In the genomic region with DNA sequence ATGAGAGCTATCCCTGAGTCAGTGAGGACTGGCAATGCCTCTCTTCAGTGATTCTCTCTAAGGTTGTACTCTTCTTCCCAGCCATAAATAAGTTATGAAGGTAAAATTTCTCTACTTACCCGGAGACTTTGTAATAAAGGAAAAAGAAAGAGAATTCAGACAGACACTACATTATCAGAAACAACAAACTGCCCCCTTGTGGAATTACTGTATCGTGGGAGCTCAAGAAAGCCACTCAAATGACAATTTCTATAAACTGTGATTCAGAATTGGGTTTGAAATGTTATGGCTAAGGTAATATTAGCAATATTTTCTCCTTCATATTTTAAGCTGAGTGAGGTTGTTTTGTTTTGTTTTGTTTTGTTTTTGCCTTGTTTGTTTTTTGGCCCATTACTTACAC, we compare ENCODE assay signal across 10 cellular contexts.
DNase-seq lines count a peak whose midpoint lies in the region; ATAC-seq and TF ChIP-seq lines count a peak whose summit lies in the region.
"Had no signal": no experiment of that assay in that cellular context is flagged by ENCODE, and none has a peak within 500 bp of the region (broad histone marks: within the 10 kb centered on the region; RNA-seq: fewer than 3 reads in every experiment).

No MANE protein-coding gene starts in this region.

- H3K9me3 ChIP-seq in smooth muscle cell (replicated peaks; ENCODE audit: low read depth) = no peaks in the 10 kb centered on the region
- H3K9me3 ChIP-seq in mucosa of descending colon = no peaks in the 10 kb centered on the region
- H3K9me3 ChIP-seq: Peyer's patch had no signal

- no peaks in the 10 kb centered on the region for H3K9me3 Mint-ChIP-seq in activated CD8-positive, alpha-beta T cell treated with anti-CD3 and anti-CD28 coated beads for 36 hours
- no peaks in the 10 kb centered on the region for H3K9me3 Mint-ChIP-seq in activated CD8-positive, alpha-beta T cell treated with anti-CD3 and anti-CD28 coated beads, Interleukin-2, amount 10 ng/mL, durations not matched to agents 7 days and 5 days (ENCODE audit: insufficient read depth)

- H3K27ac Mint-ChIP-seq in activated CD8-positive, alpha-beta T cell treated with anti-CD3 and anti-CD28 coated beads for 36 hours = no peak overlapping the region
- H3K27ac Mint-ChIP-seq in activated CD8-positive, alpha-beta T cell treated with anti-CD3 and anti-CD28 coated beads, Interleukin-2, amount 10 ng/mL, durations not matched to agents 7 days and 5 days = no peak overlapping the region
- H3K27ac Mint-ChIP-seq: effector memory CD8-positive, alpha-beta T cell had no signal

- H3K79me2 ChIP-seq in smooth muscle cell (ENCODE audit: low read depth) = no peaks in the 10 kb centered on the region

- no peak overlapping the region for H3K4me3 Mint-ChIP-seq in activated CD8-positive, alpha-beta T cell treated with anti-CD3 and anti-CD28 coated beads for 36 hours
- no peak overlapping the region for H3K4me3 Mint-ChIP-seq in activated CD8-positive, alpha-beta T cell treated with anti-CD3 and anti-CD28 coated beads, Interleukin-2, amount 10 ng/mL, durations not matched to agents 7 days and 5 days
- H3K4me3 Mint-ChIP-seq: effector memory CD8-positive, alpha-beta T cell had no signal

- no peak for ATAC-seq in activated CD8-positive, alpha-beta T cell treated with anti-CD3 and anti-CD28 coated beads for 36 hours
- no peak for ATAC-seq in activated CD8-positive, alpha-beta T cell treated with anti-CD3 and anti-CD28 coated beads, Interleukin-2, amount 10 ng/mL, durations not matched to agents 7 days and 5 days
- ATAC-seq in HG02610 (IDR thresholded peaks at IDR 0.05; ENCODE audit: unreplicated experiment) (no peak), mucosa of descending colon (no peak)
- ATAC-seq: effector memory CD8-positive, alpha-beta T cell had no signal

- DNase-seq in activated CD8-positive, alpha-beta T cell treated with anti-CD3 and anti-CD28 coated beads for 36 hours = no peak
- DNase-seq in activated CD8-positive, alpha-beta T cell treated with anti-CD3 and anti-CD28 coated beads, Interleukin-2, amount 10 ng/mL, durations not matched to agents 7 days and 5 days = no peak
- peak; percentile 34 for DNase-seq in LHCN-M2 (ENCODE audit: low read depth)
- peak; percentile 62 for DNase-seq in choroid plexus epithelial cell (ENCODE audit: low read depth)
- no peak for DNase-seq in smooth muscle cell (lab: John Stamatoyannopoulos, UW; ENCODE audit: unreplicated experiment)
- DNase-seq in ureter (ENCODE audit: low spot score) = no peak
- DNase-seq in mucosa of descending colon = no peak
- DNase-seq: effector memory CD8-positive, alpha-beta T cell; Peyer's patch had no signal

- no peaks in the 10 kb centered on the region for H3K36me3 Mint-ChIP-seq in activated CD8-positive, alpha-beta T cell treated with anti-CD3 and anti-CD28 coated beads for 36 hours (ENCODE audit: low read depth)
- H3K36me3 Mint-ChIP-seq in activated CD8-positive, alpha-beta T cell treated with anti-CD3 and anti-CD28 coated beads, Interleukin-2, amount 10 ng/mL, durations not matched to agents 7 days and 5 days (ENCODE audit: low read depth) = peaks cover 2% of the 10 kb centered on the region

- H3K36me3 ChIP-seq in smooth muscle cell (ENCODE audit: low read depth) = no peaks in the 10 kb centered on the region
- no peaks in the 10 kb centered on the region for H3K36me3 ChIP-seq in mucosa of descending colon (ENCODE audit: low read depth)
- H3K36me3 ChIP-seq: Peyer's patch had no signal

- POLR2A ChIA-PET in activated CD8-positive, alpha-beta T cell treated with anti-CD3 and anti-CD28 coated beads for 36 hours (lab: Charles Lee) = interaction anchor here (1.1 kb wide), 1 partner anchor 10 kb away, joined by 3 read pairs; no protein-coding TSS in a partner anchor
- POLR2A ChIA-PET in activated CD8-positive, alpha-beta T cell treated with anti-CD3 and anti-CD28 coated beads, Interleukin-2, amount 10 ng/mL, durations not matched to agents 7 days and 5 days (lab: Charles Lee) = no interaction called here

- H2AFZ ChIP-seq in smooth muscle cell (ENCODE audit: low read depth) = no peak overlapping the region

- H3K9ac ChIP-seq in smooth muscle cell (ENCODE audit: low read depth) = no peak overlapping the region

- no peaks in the 10 kb centered on the region for H3K4me1 Mint-ChIP-seq in activated CD8-positive, alpha-beta T cell treated with anti-CD3 and anti-CD28 coated beads for 36 hours (ENCODE audit: low read depth)
- no peaks in the 10 kb centered on the region for H3K4me1 Mint-ChIP-seq in activated CD8-positive, alpha-beta T cell treated with anti-CD3 and anti-CD28 coated beads, Interleukin-2, amount 10 ng/mL, durations not matched to agents 7 days and 5 days (ENCODE audit: low read depth)

- intact Hi-C loops in activated CD8-positive, alpha-beta T cell treated with anti-CD3 and anti-CD28 coated beads for 36 hours (cut with micrococcal nuclease) = no loop called here
- intact Hi-C loops in mucosa of descending colon (cut with DNase I, micrococcal nuclease) = no loop called here

- WGBS in smooth muscle cell (ENCODE audit: low lambda C conversion rate) = 77% methylated on average over 2 of the region's 2 CpGs

- no peak overlapping the region for H3K27ac ChIP-seq in smooth muscle cell (ENCODE audit: low read depth)
- H3K27ac ChIP-seq: Peyer's patch had no signal

- H3K4me3 ChIP-seq in choroid plexus epithelial cell (ENCODE audit: low read depth, low read length) (no peak overlapping the region), smooth muscle cell (no peak overlapping the region), mucosa of descending colon (no peak overlapping the region)
- H3K4me3 ChIP-seq: Peyer's patch had no signal

- peak; percentile 32 for TF ChIP-seq CTCF in activated CD8-positive, alpha-beta T cell treated with anti-CD3 and anti-CD28 coated beads for 36 hours (IDR thresholded peaks at IDR 0.05)
- peak; percentile 65 for TF ChIP-seq CTCF in choroid plexus epithelial cell (conservative IDR thresholded peaks at IDR 0.05; ENCODE audit: low read depth, low read length)
- TF ChIP-seq CTCF in smooth muscle cell (IDR thresholded peaks at IDR 0.05; ENCODE audit: borderline replicate concordance, insufficient read depth, poor library complexity, severe bottlenecking) = peak; percentile 44
- no peak for TF ChIP-seq CTCF in mucosa of descending colon (IDR thresholded peaks at IDR 0.05)

- no peaks in the 10 kb centered on the region for H4K20me1 ChIP-seq in smooth muscle cell (ENCODE audit: low read depth)

- peaks cover 7% of the 10 kb centered on the region for H3K27me3 Mint-ChIP-seq in activated CD8-positive, alpha-beta T cell treated with anti-CD3 and anti-CD28 coated beads for 36 hours
- peaks cover 25% of the 10 kb centered on the region for H3K27me3 Mint-ChIP-seq in activated CD8-positive, alpha-beta T cell treated with anti-CD3 and anti-CD28 coated beads, Interleukin-2, amount 10 ng/mL, durations not matched to agents 7 days and 5 days (ENCODE audit: low read depth)

- no peaks in the 10 kb centered on the region for H3F3A ChIP-seq in smooth muscle cell (ENCODE audit: low read depth)

- CTCF ChIA-PET in activated CD8-positive, alpha-beta T cell treated with anti-CD3 and anti-CD28 coated beads for 36 hours (lab: Charles Lee) = interaction anchor here (0.7 to 3.7 kb wide), 7 partner anchors 10 to 916 kb away, joined by 3 to 28 read pairs (median 5); no protein-coding TSS in a partner anchor
- CTCF ChIA-PET in activated CD8-positive, alpha-beta T cell treated with anti-CD3 and anti-CD28 coated beads, Interleukin-2, amount 10 ng/mL, durations not matched to agents 7 days and 5 days (lab: Charles Lee) = interaction anchor here (1.0 to 4.1 kb wide), 9 partner anchors 10 to 895 kb away, joined by 3 to 27 read pairs (median 5); no protein-coding TSS in a partner anchor

- H3K4me2 ChIP-seq in smooth muscle cell = no peak overlapping the region

- H3K4me1 ChIP-seq in smooth muscle cell (ENCODE audit: low read depth) = no peaks in the 10 kb centered on the region
- H3K4me1 ChIP-seq in mucosa of descending colon (ENCODE audit: low read depth) = no peaks in the 10 kb centered on the region
- H3K4me1 ChIP-seq: Peyer's patch had no signal

- H3K27me3 ChIP-seq in smooth muscle cell (ENCODE audit: low read depth) = no peaks in the 10 kb centered on the region
- H3K27me3 ChIP-seq: Peyer's patch had no signal

Comparison
In these comparisons a context has a peak if more than half of its experiments do, and no peak if none do; other contexts are left out.
1. DNase-seq: peak in LHCN-M2 (single experiment) and choroid plexus epithelial cell (single experiment); none in activated CD8-positive, alpha-beta T cell treated with anti-CD3 and anti-CD28 coated beads for 36 hours (single experiment), activated CD8-positive, alpha-beta T cell treated with anti-CD3 and anti-CD28 coated beads, Interleukin-2, amount 10 ng/mL, durations not matched to agents 7 days and 5 days (single experiment), smooth muscle cell (single experiment), ureter (single experiment) and mucosa of descending colon (0 of 3).